In genomic region chr9:131161585-131161984, GRCh38 we compare ENCODE assay signal across 21 cellular contexts.
"Had no signal": no experiment of that assay in that cellular context is flagged by ENCODE, and none has a peak within 500 bp of the region (broad histone marks: within the 10 kb centered on the region; RNA-seq: fewer than 3 reads in every experiment).

No MANE protein-coding gene starts in this region.

- H3K4me1 ChIP-seq: sigmoid colon, spleen, suprapubic skin, tibial artery, upper lobe of right lung had no signal

- H3K27me3 ChIP-seq: ovary, sigmoid colon, spleen, suprapubic skin, tibial artery, upper lobe of right lung had no signal

- H3K27ac ChIP-seq: left ventricle myocardium inferior, ovary, sigmoid colon, spleen, suprapubic skin, thoracic aorta, tibial artery, upper lobe of right lung had no signal

- H3K4me3 ChIP-seq: left ventricle myocardium inferior, lung, mucosa of descending colon, ovary, sigmoid colon, spleen, suprapubic skin, thoracic aorta, tibial artery, upper lobe of right lung had no signal

- DNase-seq: hippocampal formation; kidney; left ventricle myocardium inferior; midbrain; mucosa of descending colon; naive thymus-derived CD4-positive, alpha-beta T cell; ovary; retina; right cardiac atrium; sigmoid colon; small intestine; spleen; stimulated activated CD4-positive, alpha-beta T cell treated with anti-CD3 and anti-CD28 coated beads, Interleukin-4, amount 100 ng/mL, for 24 hours; stimulated activated naive CD4-positive, alpha-beta T cell; tibial artery; upper lobe of right lung had no signal

- H3K9me3 ChIP-seq: left ventricle myocardium inferior, mucosa of descending colon, ovary, sigmoid colon, spleen, suprapubic skin, thoracic aorta, tibial artery, upper lobe of right lung had no signal

- FAIRE-seq: islet of Langerhans, kidney, small intestine, urothelium cell line had no signal

- H3K36me3 ChIP-seq: ovary had no signal
